ENCODE assay signal across 31 cellular contexts in the genomic region with DNA sequence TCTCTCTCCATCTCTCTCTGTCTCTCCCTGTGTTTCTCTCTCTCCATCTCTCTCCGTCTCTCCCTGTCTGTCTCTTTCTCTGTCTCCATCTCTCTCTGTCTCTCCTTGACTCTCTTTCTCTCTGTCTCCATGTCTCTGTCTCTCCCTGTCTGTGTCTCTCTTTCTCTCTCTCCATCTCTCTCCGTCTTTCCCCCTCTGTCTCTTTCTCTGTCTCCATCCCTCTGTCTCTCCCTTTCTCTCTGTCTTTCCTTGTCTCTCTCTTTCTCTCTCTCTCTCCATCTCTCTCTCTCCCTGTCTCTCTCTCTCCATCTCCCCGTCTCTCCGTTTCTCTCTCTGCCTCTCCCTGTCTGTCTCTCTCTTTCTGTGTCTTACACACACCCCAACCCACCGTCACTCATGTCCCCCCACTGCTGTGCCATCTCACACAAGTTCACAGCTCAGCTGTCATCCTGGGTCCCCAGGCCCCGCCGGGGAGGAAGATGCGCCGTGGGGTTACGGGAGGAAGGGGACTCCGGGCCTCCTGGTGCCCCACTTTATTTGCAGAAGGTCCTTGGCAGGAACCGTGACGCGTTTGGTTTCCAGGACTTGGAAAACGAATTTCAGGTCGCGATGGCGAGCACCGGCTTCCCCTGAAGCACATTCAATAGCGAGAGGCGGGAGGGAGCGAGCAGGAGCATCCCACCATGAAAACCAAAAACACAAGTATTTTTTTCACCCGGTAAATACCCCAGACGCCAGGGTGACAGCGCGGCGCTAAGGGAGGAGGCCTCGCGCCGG. TPM values are rescaled to one million over a fixed set of nuclear protein-coding genes. Genes with fewer than 3 reads are reported as not detected.
DNase-seq lines count a peak whose midpoint lies in the region; ATAC-seq and TF ChIP-seq lines count a peak whose summit lies in the region.
"Had no signal": no experiment of that assay in that cellular context is flagged by ENCODE, and none has a peak within 500 bp of the region (broad histone marks: within the 10 kb centered on the region; RNA-seq: fewer than 3 reads in every experiment).

No MANE protein-coding gene starts in this region.

- ATAC-seq in GM23338: no peak
- ATAC-seq in left cardiac atrium: no peak
- ATAC-seq: A549; esophagus mucosa; left lung; naive thymus-derived CD8-positive, alpha-beta T cell; right lobe of liver had no signal

- peaks cover 96% of the 10 kb centered on the region for H3K27me3 ChIP-seq in GM23338 (ENCODE audit: insufficient read depth)
- H3K27me3 ChIP-seq in BE2C: no peaks in the 10 kb centered on the region

- peaks cover 35% of the 10 kb centered on the region for H3F3A ChIP-seq in GM23338 (replicated peaks; ENCODE audit: low read depth)

- H3K4me2 ChIP-seq in GM23338: peak overlapping the region; percentile 85
- H3K4me2 ChIP-seq: A549, BLaER1, KMS-11, PC-9 had no signal

- peak overlapping the region; percentile 62 for H3K27ac Mint-ChIP-seq in activated CD4-positive, alpha-beta T cell treated with anti-CD3 and anti-CD28 coated beads, Interleukin-2, amount 10 ng/mL, durations not matched to agents 7 days and 5 days
- H3K27ac Mint-ChIP-seq in GM23338 (no peak overlapping the region), endothelial cell (ENCODE audit: unreplicated experiment) (no peak overlapping the region)
- H3K27ac Mint-ChIP-seq: mesothelial cell of epicardium had no signal

- H3K4me3 ChIP-seq in GM23338: peak overlapping the region; percentile 60
- no peak overlapping the region for H3K4me3 ChIP-seq in BE2C (ENCODE audit: low read depth, low read length)
- H3K4me3 ChIP-seq: A549, BLaER1, left lung, PC-9, right lobe of liver, upper lobe of left lung had no signal

- no peaks in the 10 kb centered on the region for H3K79me2 ChIP-seq in GM23338 (replicated peaks; ENCODE audit: insufficient read depth)

- no peaks in the 10 kb centered on the region for H3K9me2 ChIP-seq in GM23338 (ENCODE audit: insufficient read depth)

- no peak overlapping the region for H3K27ac ChIP-seq in GM23338 (ENCODE audit: low read depth)
- H3K27ac ChIP-seq: A549, BLaER1, breast epithelium, KMS-11, left lung, PC-9, right lobe of liver, upper lobe of left lung had no signal

- CTCF ChIA-PET in activated CD4-positive, alpha-beta T cell treated with anti-CD3 and anti-CD28 coated beads, Interleukin-2, amount 10 ng/mL, durations not matched to agents 7 days and 5 days (lab: Charles Lee): no interaction called here

- POLR2A ChIA-PET in activated CD4-positive, alpha-beta T cell treated with anti-CD3 and anti-CD28 coated beads, Interleukin-2, amount 10 ng/mL, durations not matched to agents 7 days and 5 days (lab: Charles Lee): no interaction called here

- TF ChIP-seq CTCF in GM23338 (conservative IDR thresholded peaks at IDR 0.05; ENCODE audit: low read depth in 2 of 2) (no peak), endothelial cell (IDR thresholded peaks at IDR 0.05; ENCODE audit: unreplicated experiment) (no peak), BE2C (IDR thresholded peaks at IDR 0.05; ENCODE audit: low read depth, low read length) (no peak)

- peak overlapping the region; percentile 38 for H3K4me3 Mint-ChIP-seq in activated CD4-positive, alpha-beta T cell treated with anti-CD3 and anti-CD28 coated beads, Interleukin-2, amount 10 ng/mL, durations not matched to agents 7 days and 5 days
- no peak overlapping the region for H3K4me3 Mint-ChIP-seq in GM23338
- H3K4me3 Mint-ChIP-seq in endothelial cell (ENCODE audit: unreplicated experiment): peak overlapping the region; percentile 77
- H3K4me3 Mint-ChIP-seq: mesothelial cell of epicardium; naive thymus-derived CD8-positive, alpha-beta T cell had no signal

- peaks cover 14% of the 10 kb centered on the region; the same call in 1 of the 2 replicates for H4K20me1 ChIP-seq in GM23338 (replicated peaks; ENCODE audit: insufficient read depth)

- H3K9me3 Mint-ChIP-seq in activated CD4-positive, alpha-beta T cell treated with anti-CD3 and anti-CD28 coated beads, Interleukin-2, amount 10 ng/mL, durations not matched to agents 7 days and 5 days: no peaks in the 10 kb centered on the region
- peaks cover 91% of the 10 kb centered on the region for H3K9me3 Mint-ChIP-seq in GM23338
- peaks cover 46% of the 10 kb centered on the region for H3K9me3 Mint-ChIP-seq in endothelial cell (ENCODE audit: unreplicated experiment)
- H3K9me3 Mint-ChIP-seq: mesothelial cell of epicardium had no signal

- H3K36me3 ChIP-seq in GM23338 (ENCODE audit: insufficient read depth) (no peaks in the 10 kb centered on the region), BE2C (no peaks in the 10 kb centered on the region)
- H3K36me3 ChIP-seq: BLaER1, breast epithelium, left lung, right lobe of liver, upper lobe of left lung had no signal

- no peak overlapping the region for H2AFZ ChIP-seq in GM23338
- H2AFZ ChIP-seq: PC-9 had no signal

- H3K4me1 ChIP-seq in GM23338 (ENCODE audit: insufficient read depth): peaks cover 26% of the 10 kb centered on the region
- H3K4me1 ChIP-seq in BE2C: no peaks in the 10 kb centered on the region
- H3K4me1 ChIP-seq: A549, breast epithelium, left lung, right lobe of liver had no signal

- no peak for DNase-seq in activated CD4-positive, alpha-beta T cell treated with anti-CD3 and anti-CD28 coated beads, Interleukin-2, amount 10 ng/mL, durations not matched to agents 7 days and 5 days
- DNase-seq in activated CD4-positive, alpha-beta T cell treated with anti-CD3 and anti-CD28 coated beads for 4 hours: no peak
- DNase-seq in GM23338 (ENCODE audit: low spot score) (no peak), endothelial cell (ENCODE audit: low spot score) (no peak), posterior vena cava (ENCODE audit: low spot score) (peak; percentile 66), BE2C (no peak), NOMO-1 treated with dmso at 0.1 percent for 144 hours (lab: John Stamatoyannopoulos, UW; ENCODE audit: unreplicated experiment) (no peak), left cardiac atrium (no peak)
- DNase-seq: activated CD4-positive, CD25-positive, alpha-beta regulatory T cell treated with anti-CD3 and anti-CD28 coated beads, Interleukin-2, amount 50 U/mL, for 72 hours; activated gamma-delta T cell; amniotic stem cell; COR-L47; DMS79 treated with DMSO at 0.1 percent for 48 hours; effector memory CD4-positive, alpha-beta T cell; hippocampal formation; left lung; NCI-H1436; PC-9; SIG-M5; SW 1271 had no signal

- intact Hi-C loops in posterior vena cava (cut with DNase I) (no loop called here), left cardiac atrium (cut with DNase I) (no loop called here)

- H3K9me3 ChIP-seq in BE2C: no peaks in the 10 kb centered on the region
- H3K9me3 ChIP-seq: A549, breast epithelium, left lung, right lobe of liver, upper lobe of left lung had no signal

- peaks cover 4% of the 10 kb centered on the region for H3K4me1 Mint-ChIP-seq in activated CD4-positive, alpha-beta T cell treated with anti-CD3 and anti-CD28 coated beads, Interleukin-2, amount 10 ng/mL, durations not matched to agents 7 days and 5 days
- peaks cover 6% of the 10 kb centered on the region for H3K4me1 Mint-ChIP-seq in GM23338
- no peaks in the 10 kb centered on the region for H3K4me1 Mint-ChIP-seq in endothelial cell (ENCODE audit: unreplicated experiment)

- H3K27me3 Mint-ChIP-seq in activated CD4-positive, alpha-beta T cell treated with anti-CD3 and anti-CD28 coated beads, Interleukin-2, amount 10 ng/mL, durations not matched to agents 7 days and 5 days: peaks cover 73% of the 10 kb centered on the region
- H3K27me3 Mint-ChIP-seq in GM23338 (ENCODE audit: insufficient read depth, low read depth, poor library complexity) (peaks cover 78% of the 10 kb centered on the region), endothelial cell (ENCODE audit: unreplicated experiment) (peaks cover 32% of the 10 kb centered on the region)

- H3K36me3 Mint-ChIP-seq in activated CD4-positive, alpha-beta T cell treated with anti-CD3 and anti-CD28 coated beads, Interleukin-2, amount 10 ng/mL, durations not matched to agents 7 days and 5 days (ENCODE audit: low read depth): no peaks in the 10 kb centered on the region
- peaks cover 48% of the 10 kb centered on the region for H3K36me3 Mint-ChIP-seq in GM23338 (ENCODE audit: low read depth)
- peaks cover 37% of the 10 kb centered on the region for H3K36me3 Mint-ChIP-seq in endothelial cell (ENCODE audit: low read depth, unreplicated experiment)
- H3K36me3 Mint-ChIP-seq: mesothelial cell of epicardium had no signal

TF ChIP-seq in GM23338, 12 proteins besides CTCF, POLR2A, EP300 and RAD21 (continues in another document):
- peak; percentile 55 for TF ChIP-seq EZH2phosphoT487 (IDR thresholded peaks at IDR 0.05; ENCODE audit: unreplicated experiment)
- TF ChIP-seq POLR2AphosphoS5 (IDR thresholded peaks at IDR 0.05; ENCODE audit: low read depth): no peak
- TF ChIP-seq EZH2 (IDR thresholded peaks at IDR 0.05; ENCODE audit: low read depth, unreplicated experiment): peak; percentile 97

RNA-seq across cellular contexts. Expression of gene SHOX, which starts 1.2 kb away (rescaled TPM):
- total RNA-seq in activated CD4-positive, alpha-beta T cell treated with anti-CD3 and anti-CD28 coated beads, Interleukin-2, amount 10 ng/mL, durations not matched to agents 7 days and 5 days: not detected
- total RNA-seq in GM23338 (2014; rRNA removed; shearing (Covaris generic)): not detected in 2 replicates
- 0.14 TPM in 1 of 2 replicates, not detected in the other for polyA plus RNA-seq in GM23338 (2016; fragmentation: Nextera tagmentation; extraction: Ambion mirVana)
- total RNA-seq in endothelial cell (ENCODE audit: unreplicated experiment) (not detected), posterior vena cava (not detected), left cardiac atrium (not detected)
- polyA plus RNA-seq in BE2C (2012; ENCODE audit: insufficient read depth, insufficient read length, low read depth): 0.19 TPM
- total RNA-seq: esophagus mucosa; frontal cortex; left lung; mesothelial cell of epicardium; naive thymus-derived CD8-positive, alpha-beta T cell; NCI-H460; PC-9; right lobe of liver; upper lobe of left lung had no signal
- polyA plus RNA-seq: A549; naive thymus-derived CD8-positive, alpha-beta T cell had no signal
